Comparison of ENCODE assay signal across 2 cellular contexts in genomic region chr15:101051291-101052030, GRCh38.
TF ChIP-seq lines count a peak whose summit lies in the region.

No MANE protein-coding gene starts in this region.

TF ChIP-seq in SK-N-SH, 30 proteins besides CTCF, POLR2A, EP300 and RAD21 (continued from another document):
- TF ChIP-seq SIN3A (IDR thresholded peaks at IDR 0.05; ENCODE audit: borderline replicate concordance, low read depth, low read length) (no peak), USF2 (IDR thresholded peaks at IDR 0.05; ENCODE audit: borderline replicate concordance, low read depth, low read length) (no peak), MEF2A (IDR thresholded peaks at IDR 0.05; ENCODE audit: borderline replicate concordance, low read depth) (no peak), TCF12 (IDR thresholded peaks at IDR 0.05) (no peak), CHD2 (IDR thresholded peaks at IDR 0.05; ENCODE audit: low read length, partially characterized antibody) (no peak), YY1 (IDR thresholded peaks at IDR 0.05; ENCODE audit: low read depth) (no peak), POLR2AphosphoS5 (IDR thresholded peaks at IDR 0.05; ENCODE audit: low read depth, low read length) (no peak), RFX5 (IDR thresholded peaks at IDR 0.05; ENCODE audit: low read length) (no peak), FOSL2 (IDR thresholded peaks at IDR 0.05; ENCODE audit: borderline replicate concordance, low read depth) (no peak), TEAD4 (IDR thresholded peaks at IDR 0.05; ENCODE audit: borderline replicate concordance, insufficient read depth) (no peak)
TF ChIP-seq in SK-N-SH: peak in this region for 0.

TF ChIP-seq in SK-N-SH treated with all-trans-retinoic acid at 6 μM for 48 hours, 23 proteins besides CTCF, POLR2A, EP300 and RAD21 (continued from another document):
- TF ChIP-seq POU6F1 (CRISPR knock-in tag; IDR thresholded peaks at IDR 0.05; ENCODE audit: borderline replicate concordance, low read depth) (no peak), ZNF565 (CRISPR knock-in tag; conservative IDR thresholded peaks at IDR 0.05; ENCODE audit: low read depth) (no peak), PATZ1 (CRISPR knock-in tag; IDR thresholded peaks at IDR 0.05; ENCODE audit: borderline replicate concordance) (no peak), ZFP30 (CRISPR knock-in tag; IDR thresholded peaks at IDR 0.05) (no peak), ZFP3 (CRISPR knock-in tag; IDR thresholded peaks at IDR 0.05) (no peak), BACH2 (CRISPR knock-in tag; IDR thresholded peaks at IDR 0.05; ENCODE audit: borderline replicate concordance) (no peak)
